In the genomic region with DNA sequence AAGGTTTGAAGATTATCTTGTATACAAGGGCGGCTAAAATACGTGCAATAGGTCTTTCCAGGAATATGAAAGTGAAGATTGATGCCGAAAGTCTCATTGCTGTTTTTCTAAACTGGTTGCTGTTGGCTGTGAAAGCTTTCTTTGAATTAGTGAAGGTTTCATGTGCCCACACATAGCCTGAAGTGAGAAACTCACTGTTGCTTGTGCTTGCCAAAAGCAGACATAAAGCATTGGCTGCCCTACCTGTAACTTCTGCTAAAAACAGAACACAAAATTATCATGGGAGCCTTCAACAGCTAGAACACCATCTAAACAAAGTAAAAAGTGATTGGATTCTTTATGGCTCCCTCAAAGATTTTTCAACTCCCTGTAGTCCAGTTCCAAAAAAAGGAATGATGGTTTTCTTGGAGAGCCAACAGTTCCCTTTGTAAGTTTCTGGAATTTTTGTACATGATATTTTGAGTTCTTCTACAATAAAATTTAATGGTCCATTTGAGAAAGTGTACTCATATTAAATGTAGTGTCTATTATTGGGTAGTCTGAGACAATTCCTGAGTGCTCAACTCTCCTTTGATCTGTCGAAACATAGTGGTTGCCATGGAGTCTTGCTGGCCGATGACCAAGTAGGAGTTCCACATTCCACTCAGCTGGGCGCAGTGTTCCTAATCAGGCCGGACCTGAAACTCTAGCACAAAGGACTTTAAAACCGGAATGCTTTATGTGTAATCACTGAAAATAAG, we compare ENCODE assay signal across 1 cellular context.
TF ChIP-seq lines count a peak whose summit lies in the region.

No MANE protein-coding gene starts in this region.

TF ChIP-seq in HepG2, 621 proteins besides CTCF, POLR2A, EP300 and RAD21 (continued from another document and continues in another):
- TF ChIP-seq, protein P1, sequence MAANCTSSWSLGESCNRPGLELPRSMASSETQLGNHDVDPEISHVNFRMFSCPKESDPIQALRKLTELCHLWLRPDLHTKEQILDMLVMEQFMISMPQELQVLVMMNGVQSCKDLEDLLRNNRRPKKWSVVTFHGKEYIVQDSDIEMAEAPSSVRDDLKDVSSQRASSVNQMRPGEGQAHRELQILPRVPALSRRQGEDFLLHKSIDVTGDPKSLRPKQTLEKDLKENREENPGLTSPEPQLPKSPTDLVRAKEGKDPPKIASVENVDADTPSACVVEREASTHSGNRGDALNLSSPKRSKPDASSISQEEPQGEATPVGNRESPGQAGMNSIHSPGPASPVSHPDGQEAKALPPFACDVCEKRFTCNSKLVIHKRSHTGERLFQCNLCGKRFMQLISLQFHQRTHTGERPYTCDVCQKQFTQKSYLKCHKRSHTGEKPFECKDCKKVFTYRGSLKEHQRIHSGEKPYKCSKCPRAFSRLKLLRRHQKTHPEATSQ (CRISPR knock-in tag; IDR thresholded peaks at IDR 0.05; ENCODE audit: borderline replicate concordance) = no peak
- TF ChIP-seq SMAD9 (CRISPR knock-in tag; IDR thresholded peaks at IDR 0.05) (no peak), KDM2A (CRISPR knock-in tag; IDR thresholded peaks at IDR 0.05; ENCODE audit: borderline replicate concordance, low read depth) (no peak), ETV6 (CRISPR knock-in tag; conservative IDR thresholded peaks at IDR 0.05) (no peak), SP2 (CRISPR knock-in tag; IDR thresholded peaks at IDR 0.05) (no peak), TCF7 (IDR thresholded peaks at IDR 0.05; ENCODE audit: low read depth) (peak; percentile 58), ZNF749 (CRISPR knock-in tag; IDR thresholded peaks at IDR 0.05; ENCODE audit: borderline replicate concordance) (no peak), NFIC (IDR thresholded peaks at IDR 0.05; ENCODE audit: low read length) (0 out of 2 replicates have a peak, but pooled peaks have one; percentile 51), ZNF558 (CRISPR knock-in tag; IDR thresholded peaks at IDR 0.05; ENCODE audit: borderline replicate concordance) (no peak), PAF1 (CRISPR knock-in tag; IDR thresholded peaks at IDR 0.05) (no peak), HNF4G (IDR thresholded peaks at IDR 0.05; ENCODE audit: borderline replicate concordance, low read depth, low read length) (peak; percentile 46; the same call in 1 of the 2 replicates), HNF4G (CRISPR knock-in tag; IDR thresholded peaks at IDR 0.05; ENCODE audit: borderline replicate concordance, low read depth) (no peak), ZNF883 (CRISPR knock-in tag; IDR thresholded peaks at IDR 0.05; ENCODE audit: not compliant biosample characterization) (no peak), NR3C1 (CRISPR knock-in tag; IDR thresholded peaks at IDR 0.05) (no peak), EZH2 (conservative IDR thresholded peaks at IDR 0.05; ENCODE audit: low read depth, low read length) (no peak), ATM (IDR thresholded peaks at IDR 0.05; ENCODE audit: borderline replicate concordance) (no peak), ZNF773 (CRISPR knock-in tag; IDR thresholded peaks at IDR 0.05; ENCODE audit: borderline replicate concordance) (no peak), ZFY (CRISPR knock-in tag; IDR thresholded peaks at IDR 0.05) (no peak), MXI1 (IDR thresholded peaks at IDR 0.05; ENCODE audit: borderline replicate concordance, low read depth, low read length) (0 out of 3 replicates have a peak, but pooled peaks have one; percentile 16), ZBTB7A (CRISPR knock-in tag; IDR thresholded peaks at IDR 0.05) (no peak), ZNF891 (CRISPR knock-in tag; IDR thresholded peaks at IDR 0.05) (no peak), PHF20 (CRISPR knock-in tag; IDR thresholded peaks at IDR 0.05) (no peak), ZNF839 (CRISPR knock-in tag; IDR thresholded peaks at IDR 0.05; ENCODE audit: borderline replicate concordance) (no peak), CCAR2 (optimal IDR thresholded peaks at IDR 0.05; ENCODE audit: low read depth, low read length) (no peak), RFX1 (IDR thresholded peaks at IDR 0.05) (peak; percentile 65), RFX3 (CRISPR knock-in tag; IDR thresholded peaks at IDR 0.05) (peak; percentile 89), ATF7 (IDR thresholded peaks at IDR 0.05) (no peak), ATF7 (CRISPR knock-in tag; IDR thresholded peaks at IDR 0.05) (no peak), BHLHE40 (IDR thresholded peaks at IDR 0.05; ENCODE audit: low read length) (no peak)
- TF ChIP-seq, protein P2, sequence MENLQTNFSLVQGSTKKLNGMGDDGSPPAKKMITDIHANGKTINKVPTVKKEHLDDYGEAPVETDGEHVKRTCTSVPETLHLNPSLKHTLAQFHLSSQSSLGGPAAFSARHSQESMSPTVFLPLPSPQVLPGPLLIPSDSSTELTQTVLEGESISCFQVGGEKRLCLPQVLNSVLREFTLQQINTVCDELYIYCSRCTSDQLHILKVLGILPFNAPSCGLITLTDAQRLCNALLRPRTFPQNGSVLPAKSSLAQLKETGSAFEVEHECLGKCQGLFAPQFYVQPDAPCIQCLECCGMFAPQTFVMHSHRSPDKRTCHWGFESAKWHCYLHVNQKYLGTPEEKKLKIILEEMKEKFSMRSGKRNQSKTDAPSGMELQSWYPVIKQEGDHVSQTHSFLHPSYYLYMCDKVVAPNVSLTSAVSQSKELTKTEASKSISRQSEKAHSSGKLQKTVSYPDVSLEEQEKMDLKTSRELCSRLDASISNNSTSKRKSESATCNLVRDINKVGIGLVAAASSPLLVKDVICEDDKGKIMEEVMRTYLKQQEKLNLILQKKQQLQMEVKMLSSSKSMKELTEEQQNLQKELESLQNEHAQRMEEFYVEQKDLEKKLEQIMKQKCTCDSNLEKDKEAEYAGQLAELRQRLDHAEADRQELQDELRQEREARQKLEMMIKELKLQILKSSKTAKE (CRISPR knock-in tag; IDR thresholded peaks at IDR 0.05; ENCODE audit: borderline replicate concordance) = no peak
- TF ChIP-seq, protein P3, sequence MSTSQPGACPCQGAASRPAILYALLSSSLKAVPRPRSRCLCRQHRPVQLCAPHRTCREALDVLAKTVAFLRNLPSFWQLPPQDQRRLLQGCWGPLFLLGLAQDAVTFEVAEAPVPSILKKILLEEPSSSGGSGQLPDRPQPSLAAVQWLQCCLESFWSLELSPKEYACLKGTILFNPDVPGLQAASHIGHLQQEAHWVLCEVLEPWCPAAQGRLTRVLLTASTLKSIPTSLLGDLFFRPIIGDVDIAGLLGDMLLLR (CRISPR knock-in tag; IDR thresholded peaks at IDR 0.05) = no peak
- TF ChIP-seq, protein P4, sequence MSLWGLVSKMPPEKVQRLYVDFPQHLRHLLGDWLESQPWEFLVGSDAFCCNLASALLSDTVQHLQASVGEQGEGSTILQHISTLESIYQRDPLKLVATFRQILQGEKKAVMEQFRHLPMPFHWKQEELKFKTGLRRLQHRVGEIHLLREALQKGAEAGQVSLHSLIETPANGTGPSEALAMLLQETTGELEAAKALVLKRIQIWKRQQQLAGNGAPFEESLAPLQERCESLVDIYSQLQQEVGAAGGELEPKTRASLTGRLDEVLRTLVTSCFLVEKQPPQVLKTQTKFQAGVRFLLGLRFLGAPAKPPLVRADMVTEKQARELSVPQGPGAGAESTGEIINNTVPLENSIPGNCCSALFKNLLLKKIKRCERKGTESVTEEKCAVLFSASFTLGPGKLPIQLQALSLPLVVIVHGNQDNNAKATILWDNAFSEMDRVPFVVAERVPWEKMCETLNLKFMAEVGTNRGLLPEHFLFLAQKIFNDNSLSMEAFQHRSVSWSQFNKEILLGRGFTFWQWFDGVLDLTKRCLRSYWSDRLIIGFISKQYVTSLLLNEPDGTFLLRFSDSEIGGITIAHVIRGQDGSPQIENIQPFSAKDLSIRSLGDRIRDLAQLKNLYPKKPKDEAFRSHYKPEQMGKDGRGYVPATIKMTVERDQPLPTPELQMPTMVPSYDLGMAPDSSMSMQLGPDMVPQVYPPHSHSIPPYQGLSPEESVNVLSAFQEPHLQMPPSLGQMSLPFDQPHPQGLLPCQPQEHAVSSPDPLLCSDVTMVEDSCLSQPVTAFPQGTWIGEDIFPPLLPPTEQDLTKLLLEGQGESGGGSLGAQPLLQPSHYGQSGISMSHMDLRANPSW (CRISPR knock-in tag; IDR thresholded peaks at IDR 0.05; ENCODE audit: borderline replicate concordance) = no peak
- TF ChIP-seq, protein P5, sequence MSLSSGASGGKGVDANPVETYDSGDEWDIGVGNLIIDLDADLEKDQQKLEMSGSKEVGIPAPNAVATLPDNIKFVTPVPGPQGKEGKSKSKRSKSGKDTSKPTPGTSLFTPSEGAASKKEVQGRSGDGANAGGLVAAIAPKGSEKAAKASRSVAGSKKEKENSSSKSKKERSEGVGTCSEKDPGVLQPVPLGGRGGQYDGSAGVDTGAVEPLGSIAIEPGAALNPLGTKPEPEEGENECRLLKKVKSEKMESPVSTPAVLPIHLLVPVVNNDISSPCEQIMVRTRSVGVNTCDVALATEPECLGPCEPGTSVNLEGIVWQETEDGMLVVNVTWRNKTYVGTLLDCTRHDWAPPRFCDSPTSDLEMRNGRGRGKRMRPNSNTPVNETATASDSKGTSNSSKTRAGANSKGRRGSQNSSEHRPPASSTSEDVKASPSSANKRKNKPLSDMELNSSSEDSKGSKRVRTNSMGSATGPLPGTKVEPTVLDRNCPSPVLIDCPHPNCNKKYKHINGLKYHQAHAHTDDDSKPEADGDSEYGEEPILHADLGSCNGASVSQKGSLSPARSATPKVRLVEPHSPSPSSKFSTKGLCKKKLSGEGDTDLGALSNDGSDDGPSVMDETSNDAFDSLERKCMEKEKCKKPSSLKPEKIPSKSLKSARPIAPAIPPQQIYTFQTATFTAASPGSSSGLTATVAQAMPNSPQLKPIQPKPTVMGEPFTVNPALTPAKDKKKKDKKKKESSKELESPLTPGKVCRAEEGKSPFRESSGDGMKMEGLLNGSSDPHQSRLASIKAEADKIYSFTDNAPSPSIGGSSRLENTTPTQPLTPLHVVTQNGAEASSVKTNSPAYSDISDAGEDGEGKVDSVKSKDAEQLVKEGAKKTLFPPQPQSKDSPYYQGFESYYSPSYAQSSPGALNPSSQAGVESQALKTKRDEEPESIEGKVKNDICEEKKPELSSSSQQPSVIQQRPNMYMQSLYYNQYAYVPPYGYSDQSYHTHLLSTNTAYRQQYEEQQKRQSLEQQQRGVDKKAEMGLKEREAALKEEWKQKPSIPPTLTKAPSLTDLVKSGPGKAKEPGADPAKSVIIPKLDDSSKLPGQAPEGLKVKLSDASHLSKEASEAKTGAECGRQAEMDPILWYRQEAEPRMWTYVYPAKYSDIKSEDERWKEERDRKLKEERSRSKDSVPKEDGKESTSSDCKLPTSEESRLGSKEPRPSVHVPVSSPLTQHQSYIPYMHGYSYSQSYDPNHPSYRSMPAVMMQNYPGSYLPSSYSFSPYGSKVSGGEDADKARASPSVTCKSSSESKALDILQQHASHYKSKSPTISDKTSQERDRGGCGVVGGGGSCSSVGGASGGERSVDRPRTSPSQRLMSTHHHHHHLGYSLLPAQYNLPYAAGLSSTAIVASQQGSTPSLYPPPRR (CRISPR knock-in tag; IDR thresholded peaks at IDR 0.05; ENCODE audit: borderline replicate concordance) = no peak
- TF ChIP-seq, protein P6, sequence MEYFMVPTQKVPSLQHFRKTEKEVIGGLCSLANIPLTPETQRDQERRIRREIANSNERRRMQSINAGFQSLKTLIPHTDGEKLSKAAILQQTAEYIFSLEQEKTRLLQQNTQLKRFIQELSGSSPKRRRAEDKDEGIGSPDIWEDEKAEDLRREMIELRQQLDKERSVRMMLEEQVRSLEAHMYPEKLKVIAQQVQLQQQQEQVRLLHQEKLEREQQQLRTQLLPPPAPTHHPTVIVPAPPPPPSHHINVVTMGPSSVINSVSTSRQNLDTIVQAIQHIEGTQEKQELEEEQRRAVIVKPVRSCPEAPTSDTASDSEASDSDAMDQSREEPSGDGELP (IDR thresholded peaks at IDR 0.05; ENCODE audit: borderline replicate concordance, low read depth) = peak; percentile 73
- TF ChIP-seq, protein P7, sequence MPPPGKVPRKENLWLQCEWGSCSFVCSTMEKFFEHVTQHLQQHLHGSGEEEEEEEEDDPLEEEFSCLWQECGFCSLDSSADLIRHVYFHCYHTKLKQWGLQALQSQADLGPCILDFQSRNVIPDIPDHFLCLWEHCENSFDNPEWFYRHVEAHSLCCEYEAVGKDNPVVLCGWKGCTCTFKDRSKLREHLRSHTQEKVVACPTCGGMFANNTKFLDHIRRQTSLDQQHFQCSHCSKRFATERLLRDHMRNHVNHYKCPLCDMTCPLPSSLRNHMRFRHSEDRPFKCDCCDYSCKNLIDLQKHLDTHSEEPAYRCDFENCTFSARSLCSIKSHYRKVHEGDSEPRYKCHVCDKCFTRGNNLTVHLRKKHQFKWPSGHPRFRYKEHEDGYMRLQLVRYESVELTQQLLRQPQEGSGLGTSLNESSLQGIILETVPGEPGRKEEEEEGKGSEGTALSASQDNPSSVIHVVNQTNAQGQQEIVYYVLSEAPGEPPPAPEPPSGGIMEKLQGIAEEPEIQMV (CRISPR knock-in tag; IDR thresholded peaks at IDR 0.05; ENCODE audit: low read depth) = no peak
- TF ChIP-seq, protein P8, sequence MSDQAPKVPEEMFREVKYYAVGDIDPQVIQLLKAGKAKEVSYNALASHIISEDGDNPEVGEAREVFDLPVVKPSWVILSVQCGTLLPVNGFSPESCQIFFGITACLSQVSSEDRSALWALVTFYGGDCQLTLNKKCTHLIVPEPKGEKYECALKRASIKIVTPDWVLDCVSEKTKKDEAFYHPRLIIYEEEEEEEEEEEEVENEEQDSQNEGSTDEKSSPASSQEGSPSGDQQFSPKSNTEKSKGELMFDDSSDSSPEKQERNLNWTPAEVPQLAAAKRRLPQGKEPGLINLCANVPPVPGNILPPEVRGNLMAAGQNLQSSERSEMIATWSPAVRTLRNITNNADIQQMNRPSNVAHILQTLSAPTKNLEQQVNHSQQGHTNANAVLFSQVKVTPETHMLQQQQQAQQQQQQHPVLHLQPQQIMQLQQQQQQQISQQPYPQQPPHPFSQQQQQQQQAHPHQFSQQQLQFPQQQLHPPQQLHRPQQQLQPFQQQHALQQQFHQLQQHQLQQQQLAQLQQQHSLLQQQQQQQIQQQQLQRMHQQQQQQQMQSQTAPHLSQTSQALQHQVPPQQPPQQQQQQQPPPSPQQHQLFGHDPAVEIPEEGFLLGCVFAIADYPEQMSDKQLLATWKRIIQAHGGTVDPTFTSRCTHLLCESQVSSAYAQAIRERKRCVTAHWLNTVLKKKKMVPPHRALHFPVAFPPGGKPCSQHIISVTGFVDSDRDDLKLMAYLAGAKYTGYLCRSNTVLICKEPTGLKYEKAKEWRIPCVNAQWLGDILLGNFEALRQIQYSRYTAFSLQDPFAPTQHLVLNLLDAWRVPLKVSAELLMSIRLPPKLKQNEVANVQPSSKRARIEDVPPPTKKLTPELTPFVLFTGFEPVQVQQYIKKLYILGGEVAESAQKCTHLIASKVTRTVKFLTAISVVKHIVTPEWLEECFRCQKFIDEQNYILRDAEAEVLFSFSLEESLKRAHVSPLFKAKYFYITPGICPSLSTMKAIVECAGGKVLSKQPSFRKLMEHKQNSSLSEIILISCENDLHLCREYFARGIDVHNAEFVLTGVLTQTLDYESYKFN (CRISPR knock-in tag; conservative IDR thresholded peaks at IDR 0.05) = no peak
